8 cellular contexts compared by ENCODE assay signal in genomic region chr1:117479086-117479485, GRCh38.
"Had no signal": no experiment of that assay in that cellular context is flagged by ENCODE, and none has a peak within 500 bp of the region (broad histone marks: within the 10 kb centered on the region; RNA-seq: fewer than 3 reads in every experiment).

No MANE protein-coding gene starts in this region.

- FAIRE-seq: G401.6, GM12878, GM12891, GM12892, GM18507, GM19239 had no signal

- DNase-seq: GDM1, GF-D8 had no signal

- ATAC-seq: GM12878 had no signal

- H3K4me3 ChIP-seq: GM12878 had no signal
